Comparison of ENCODE assay signal across 9 cellular contexts in the genomic region with DNA sequence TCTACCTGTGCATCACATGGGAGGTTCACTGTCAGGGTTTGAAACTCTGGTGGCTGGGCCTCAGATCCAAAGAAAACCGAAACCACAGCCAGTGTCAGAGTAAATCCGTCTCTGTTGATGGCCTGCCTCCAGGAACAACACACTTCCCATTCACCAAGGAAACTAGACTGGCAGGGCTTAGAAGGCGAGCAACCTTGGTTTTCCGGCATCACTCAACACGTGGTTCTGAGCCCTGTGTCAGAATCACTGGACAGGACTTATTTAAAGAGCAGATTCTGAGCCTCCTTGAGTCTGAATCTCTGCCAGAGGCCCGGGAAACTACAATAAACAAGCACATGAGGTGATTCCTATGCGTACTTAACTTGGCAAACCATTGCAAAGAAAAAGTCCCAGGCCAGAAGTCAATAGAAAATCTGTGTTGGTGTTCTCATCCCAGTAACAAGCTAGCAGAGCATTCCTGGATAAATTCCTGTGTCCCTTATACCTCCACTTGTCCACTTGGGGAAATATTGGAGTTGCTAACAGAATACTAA.
DNase-seq lines count a peak whose midpoint lies in the region; ATAC-seq and TF ChIP-seq lines count a peak whose summit lies in the region.
"Had no signal": no experiment of that assay in that cellular context is flagged by ENCODE, and none has a peak within 500 bp of the region (broad histone marks: within the 10 kb centered on the region; RNA-seq: fewer than 3 reads in every experiment).

No MANE protein-coding gene starts in this region.

- peak overlapping the region; percentile 14 for H3K4me3 ChIP-seq in epithelial cell of proximal tubule (ENCODE audit: low read depth, low read length)
- H3K4me3 ChIP-seq in mucosa of rectum (ENCODE audit: low read length in 2 of 2) = peak overlapping the region; percentile 15 to 46
- H3K4me3 ChIP-seq in upper lobe of right lung = no peak overlapping the region

- peak; percentile 53 for DNase-seq in MV-4-11 (lab: John Stamatoyannopoulos, UW)
- DNase-seq in epithelial cell of proximal tubule (ENCODE audit: low read depth) = no peak
- no peak for DNase-seq in upper lobe of right lung
- DNase-seq in activated CD4-positive, alpha-beta T cell treated with anti-CD3 and anti-CD28 coated beads, Interleukin-2, amount 50 U/mL, for 48 hours = no peak
- DNase-seq in central memory CD4-positive, alpha-beta T cell = no peak
- no peak for DNase-seq in NCI-H345 treated with DMSO at 0.1 percent for 48 hours (lab: John Stamatoyannopoulos, UW; ENCODE audit: unreplicated experiment)
- DNase-seq: naive B cell, NCI-H187 treated with DMSO at 0.1 percent for 48 hours had no signal

- TF ChIP-seq CTCF in epithelial cell of proximal tubule (conservative IDR thresholded peaks at IDR 0.05; ENCODE audit: low read depth, low read length) = no peak
- TF ChIP-seq CTCF in upper lobe of right lung (IDR thresholded peaks at IDR 0.05) = no peak

- H3K4me1 ChIP-seq in mucosa of rectum (ENCODE audit: control insufficient read depth in 2 of 2, insufficient read depth in 2 of 2, low read length in 2 of 2) (peaks cover 6 to 14% of the 10 kb centered on the region in 2 donors), upper lobe of right lung (no peaks in the 10 kb centered on the region)

- intact Hi-C loops in upper lobe of right lung (cut with DNase I) = no loop called here

- H3K27me3 ChIP-seq in mucosa of rectum (ENCODE audit: control insufficient read depth in 2 of 2, insufficient read depth in 2 of 2, low read length in 2 of 2) (no peaks in the 10 kb centered on the region), upper lobe of right lung (no peaks in the 10 kb centered on the region)

- no peaks in the 10 kb centered on the region for H3K9me3 ChIP-seq in mucosa of rectum (ENCODE audit: control insufficient read depth in 2 of 2, low read length in 2 of 2)
- H3K9me3 ChIP-seq in upper lobe of right lung = no peaks in the 10 kb centered on the region

- H3K27ac ChIP-seq in mucosa of rectum (ENCODE audit: low read depth in 2 of 2, low read length in 2 of 2) = peak overlapping the region; percentile 58 to 72
- peak overlapping the region; percentile 32 for H3K27ac ChIP-seq in upper lobe of right lung

- H3K36me3 ChIP-seq in mucosa of rectum (ENCODE audit: control insufficient read depth in 2 of 2, insufficient read depth in 2 of 2, low read length in 2 of 2) (no peaks in the 10 kb centered on the region), upper lobe of right lung (no peaks in the 10 kb centered on the region)

- no peak overlapping the region for H3K9ac ChIP-seq in mucosa of rectum (ENCODE audit: low read depth in 1 of 2, low read length in 2 of 2)

- peak; percentile 54 for ATAC-seq in upper lobe of right lung
